ENCODE assay signal across 11 cellular contexts in the genomic region with DNA sequence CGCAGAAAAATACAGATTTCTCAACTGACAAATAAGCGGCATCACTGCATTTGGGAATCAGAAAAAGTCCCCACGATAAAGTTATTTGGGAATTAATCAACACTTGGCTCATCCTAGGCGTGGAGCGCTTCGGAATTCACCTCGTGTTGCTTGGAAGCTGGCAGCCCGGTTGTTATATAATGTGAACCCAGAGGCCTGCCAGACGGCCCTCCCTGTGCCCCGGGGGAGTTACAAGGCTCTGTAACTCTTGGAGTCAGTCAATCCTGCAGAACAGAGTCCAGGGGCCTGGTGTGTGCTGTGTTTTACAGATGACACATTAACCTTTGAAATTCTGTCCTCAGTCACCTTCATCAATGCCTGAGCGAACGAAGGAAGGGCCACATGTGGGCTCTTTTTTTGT.
DNase-seq lines count a peak whose midpoint lies in the region; ATAC-seq and TF ChIP-seq lines count a peak whose summit lies in the region.
"Had no signal": no experiment of that assay in that cellular context is flagged by ENCODE, and none has a peak within 500 bp of the region (broad histone marks: within the 10 kb centered on the region; RNA-seq: fewer than 3 reads in every experiment).

No MANE protein-coding gene starts in this region.

- H3K9me3 Mint-ChIP-seq in activated naive CD8-positive, alpha-beta T cell treated with anti-CD3 and anti-CD28 coated beads, Interleukin-2, amount 50 U/mL, for 24 hours = no peaks in the 10 kb centered on the region
- H3K9me3 Mint-ChIP-seq: activated T-helper 17 cell treated with anti-CD3 and anti-CD28 coated beads, Interleukin-2, amount 50 U/mL, for 72 hours had no signal

- peak overlapping the region; percentile 99 for H3K27ac ChIP-seq in ACC112 (ENCODE audit: low read depth, low read length)
- peak overlapping the region in 2 of 12 donors; percentile 25 to 32 for H3K27ac ChIP-seq in heart left ventricle

- H2AFZ ChIP-seq in ACC112 (ENCODE audit: low read length, unreplicated experiment) = peak overlapping the region; percentile 52

- DNase-seq in activated naive CD8-positive, alpha-beta T cell treated with anti-CD3 and anti-CD28 coated beads, Interleukin-2, amount 50 U/mL, for 24 hours = no peak
- DNase-seq in heart left ventricle (peak in 3 of 5 donors; percentile 43 to 58 (median 52)), omental fat pad (ENCODE audit: low spot score) (peak; percentile 48), NCI-H187 treated with DMSO at 0.1 percent for 48 hours (lab: John Stamatoyannopoulos, UW) (no peak), SKM-1 treated with dmso at 0.1 percent for 144 hours (lab: John Stamatoyannopoulos, UW; ENCODE audit: unreplicated experiment) (no peak)
- DNase-seq: NCI-H2029 treated with DMSO at 0.1 percent for 48 hours had no signal

- H3K27me3 Mint-ChIP-seq in activated naive CD8-positive, alpha-beta T cell treated with anti-CD3 and anti-CD28 coated beads, Interleukin-2, amount 50 U/mL, for 24 hours = no peaks in the 10 kb centered on the region
- H3K27me3 Mint-ChIP-seq: activated T-helper 17 cell treated with anti-CD3 and anti-CD28 coated beads, Interleukin-2, amount 50 U/mL, for 72 hours had no signal

- intact Hi-C loops in heart left ventricle (cut with DNase I) = no loop called here

- no peak for TF ChIP-seq POLR2A in heart left ventricle (IDR thresholded peaks at IDR 0.05)

- H3K27me3 ChIP-seq in ACC112 (ENCODE audit: insufficient read depth, low read length) (no peaks in the 10 kb centered on the region), heart left ventricle (no peaks in the 10 kb centered on the region)

- peak overlapping the region; percentile 61 for H3K27ac Mint-ChIP-seq in activated naive CD8-positive, alpha-beta T cell treated with anti-CD3 and anti-CD28 coated beads, Interleukin-2, amount 50 U/mL, for 24 hours

- H3K9me3 ChIP-seq in heart left ventricle = no peaks in the 10 kb centered on the region

- peaks cover 81% of the 10 kb centered on the region for H3K4me1 Mint-ChIP-seq in activated naive CD8-positive, alpha-beta T cell treated with anti-CD3 and anti-CD28 coated beads, Interleukin-2, amount 50 U/mL, for 24 hours

- no peak for ATAC-seq in activated naive CD8-positive, alpha-beta T cell treated with anti-CD3 and anti-CD28 coated beads, Interleukin-2, amount 50 U/mL, for 24 hours
- ATAC-seq in heart left ventricle (peak in 2 of 4 donors; percentile 23 to 47), omental fat pad (ENCODE audit: low FRiP score) (peak; percentile 74), HG03521 (IDR thresholded peaks at IDR 0.05; ENCODE audit: unreplicated experiment) (no peak), HG02870 (IDR thresholded peaks at IDR 0.05; ENCODE audit: unreplicated experiment) (no peak)
- ATAC-seq: Panc1 had no signal

- H3K4me1 ChIP-seq in ACC112 (ENCODE audit: control insufficient read depth, insufficient read depth, low read length, unreplicated experiment) = peaks cover 52% of the 10 kb centered on the region
- H3K4me1 ChIP-seq in heart left ventricle = peaks cover 0 to 46% (median 33%) of the 10 kb centered on the region in 12 donors

- H3K4me3 ChIP-seq in ACC112 (ENCODE audit: low read depth, low read length) (peak overlapping the region; percentile 56), heart left ventricle (no peak overlapping the region)

- TF ChIP-seq CTCF in heart left ventricle (IDR thresholded peaks at IDR 0.05) (no peak), omental fat pad (IDR thresholded peaks at IDR 0.05) (no peak)

- WGBS in heart left ventricle, 4 donors = 40 to 50% (median 45%) methylated on average over 12 of the region's 12 CpGs

- no peak overlapping the region for H3K4me3 Mint-ChIP-seq in activated naive CD8-positive, alpha-beta T cell treated with anti-CD3 and anti-CD28 coated beads, Interleukin-2, amount 50 U/mL, for 24 hours
- H3K4me3 Mint-ChIP-seq: activated T-helper 17 cell treated with anti-CD3 and anti-CD28 coated beads, Interleukin-2, amount 50 U/mL, for 72 hours had no signal

- H3K36me3 ChIP-seq in ACC112 (ENCODE audit: insufficient read depth, low read length) (no peaks in the 10 kb centered on the region), heart left ventricle (no peaks in the 10 kb centered on the region)

- peaks cover under 1% of the 10 kb centered on the region for H3K79me2 ChIP-seq in ACC112 (ENCODE audit: control insufficient read depth, insufficient read depth, low read length, unreplicated experiment)

- H3K36me3 Mint-ChIP-seq in activated naive CD8-positive, alpha-beta T cell treated with anti-CD3 and anti-CD28 coated beads, Interleukin-2, amount 50 U/mL, for 24 hours (ENCODE audit: low read depth) = peaks cover 7% of the 10 kb centered on the region

Comparison
In these comparisons a context has a peak if more than half of its experiments do, and no peak if none do; other contexts are left out.
1. DNase-seq: peak in heart left ventricle (3 of 5) and omental fat pad (single experiment); none in activated naive CD8-positive, alpha-beta T cell treated with anti-CD3 and anti-CD28 coated beads, Interleukin-2, amount 50 U/mL, for 24 hours (single experiment), NCI-H187 treated with DMSO at 0.1 percent for 48 hours (single experiment) and SKM-1 treated with dmso at 0.1 percent for 144 hours (single experiment).